Comparison of ENCODE assay signal across 17 cellular contexts in the genomic region with DNA sequence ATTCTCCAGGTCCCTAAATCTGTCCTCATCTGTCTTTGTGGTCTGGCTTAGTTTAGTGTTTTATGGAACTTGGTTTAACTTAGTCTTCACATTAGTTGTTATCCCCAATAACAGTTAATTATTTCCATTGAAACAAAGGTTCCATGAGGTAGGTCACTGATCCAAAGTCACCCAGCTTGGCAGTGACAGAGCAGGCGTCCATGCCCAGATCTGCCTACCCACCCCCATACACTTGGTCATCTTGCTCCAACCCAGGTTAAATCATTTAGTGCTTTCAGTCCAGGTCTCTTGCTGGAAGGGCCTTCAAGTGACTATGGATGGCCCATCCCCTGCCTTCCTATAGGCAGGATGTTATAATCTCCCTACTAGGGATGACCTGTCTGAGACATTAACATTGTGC.
DNase-seq lines count a peak whose midpoint lies in the region; ATAC-seq and TF ChIP-seq lines count a peak whose summit lies in the region.
"Had no signal": no experiment of that assay in that cellular context is flagged by ENCODE, and none has a peak within 500 bp of the region (broad histone marks: within the 10 kb centered on the region; RNA-seq: fewer than 3 reads in every experiment).

No MANE protein-coding gene starts in this region.

- H3K9me3 ChIP-seq in Loucy (ENCODE audit: insufficient read depth, low read depth, low read length) = no peaks in the 10 kb centered on the region
- no peaks in the 10 kb centered on the region for H3K9me3 ChIP-seq in body of pancreas
- no peaks in the 10 kb centered on the region for H3K9me3 ChIP-seq in aorta (ENCODE audit: control insufficient read depth, low read length)
- H3K9me3 ChIP-seq: A549, BE2C had no signal

- no peaks in the 10 kb centered on the region for H3K79me2 ChIP-seq in Loucy (ENCODE audit: insufficient read depth, low read length)

- H4K20me1 ChIP-seq in Loucy (ENCODE audit: insufficient read depth, low read length, poor library complexity, severe bottlenecking) = no peaks in the 10 kb centered on the region

- H3K4me3 ChIP-seq in Loucy (ENCODE audit: low read length, poor library complexity, severe bottlenecking) (no peak overlapping the region), body of pancreas (no peak overlapping the region), aorta (ENCODE audit: low read length in 2 of 2) (no peak overlapping the region)
- H3K4me3 ChIP-seq: A549, GM23338 had no signal

- 27 to 43% methylated on average over 1 of the region's 1 CpG for WGBS in body of pancreas, 2 donors
- WGBS in aorta, 2 donors = 92% methylated on average over 1 of the region's 1 CpG

- no peaks in the 10 kb centered on the region for H3K36me3 ChIP-seq in Loucy (ENCODE audit: insufficient read depth, low read length)
- no peaks in the 10 kb centered on the region for H3K36me3 ChIP-seq in body of pancreas (replicated peaks in 1 of 2; ENCODE audit: insufficient read depth in 1 of 2, low read depth in 2 of 2)
- H3K36me3 ChIP-seq in aorta (ENCODE audit: control insufficient read depth in 1 of 2, insufficient read depth in 2 of 2, low read length in 1 of 2) = no peaks in the 10 kb centered on the region
- H3K36me3 ChIP-seq: BE2C had no signal

- no peak overlapping the region for H3K9ac ChIP-seq in Loucy (ENCODE audit: low read depth, low read length, poor library complexity, severe bottlenecking)

- no peaks in the 10 kb centered on the region for H3K36me3 Mint-ChIP-seq in natural killer cell treated with Interleukin-12 subunit alpha and Interleukin-12 subunit beta and Interleukin-15 and Interleukin-18, amount 100 ng/mL, for 72 hours
- H3K36me3 Mint-ChIP-seq: CD8-positive, alpha-beta T cell had no signal

- ATAC-seq in body of pancreas (peak; percentile 19), left lobe of liver (peak; percentile 74), aorta (ENCODE audit: low FRiP score) (no peak)
- ATAC-seq in natural killer cell treated with Interleukin-12 subunit alpha and Interleukin-12 subunit beta and Interleukin-15 and Interleukin-18, amount 100 ng/mL, for 72 hours = no peak
- ATAC-seq: A549; CD8-positive, alpha-beta T cell; GM23338 had no signal

- no peaks in the 10 kb centered on the region for H3K9me3 Mint-ChIP-seq in natural killer cell treated with Interleukin-12 subunit alpha and Interleukin-12 subunit beta and Interleukin-15 and Interleukin-18, amount 100 ng/mL, for 72 hours
- H3K9me3 Mint-ChIP-seq: CD8-positive, alpha-beta T cell; GM23338 had no signal

- no peak overlapping the region for H3K4me2 ChIP-seq in Loucy (ENCODE audit: low read depth, low read length, poor library complexity, severe bottlenecking)
- H3K4me2 ChIP-seq: A549, GM23338 had no signal

- intact Hi-C loops in body of pancreas (cut with DNase I) = no loop called here
- intact Hi-C loops in aorta (cut with DNase I) = no loop called here

- H3K27ac Mint-ChIP-seq in natural killer cell treated with Interleukin-12 subunit alpha and Interleukin-12 subunit beta and Interleukin-15 and Interleukin-18, amount 100 ng/mL, for 72 hours = no peak overlapping the region
- H3K27ac Mint-ChIP-seq: CD8-positive, alpha-beta T cell; GM23338 had no signal

- H3K27me3 Mint-ChIP-seq in natural killer cell treated with Interleukin-12 subunit alpha and Interleukin-12 subunit beta and Interleukin-15 and Interleukin-18, amount 100 ng/mL, for 72 hours = no peaks in the 10 kb centered on the region

- H3F3A ChIP-seq in Loucy (ENCODE audit: low read depth) = no peaks in the 10 kb centered on the region

- no peak overlapping the region for H3K4me3 Mint-ChIP-seq in natural killer cell treated with Interleukin-12 subunit alpha and Interleukin-12 subunit beta and Interleukin-15 and Interleukin-18, amount 100 ng/mL, for 72 hours
- H3K4me3 Mint-ChIP-seq: CD8-positive, alpha-beta T cell; GM23338 had no signal

- no peak for TF ChIP-seq POLR2A in body of pancreas (IDR thresholded peaks at IDR 0.05)

- H3K4me1 Mint-ChIP-seq in natural killer cell treated with Interleukin-12 subunit alpha and Interleukin-12 subunit beta and Interleukin-15 and Interleukin-18, amount 100 ng/mL, for 72 hours (ENCODE audit: low read depth in 2 of 2) = no peaks in the 10 kb centered on the region

- H2AFZ ChIP-seq in Loucy (ENCODE audit: low read length) = 0 out of 2 replicates have a peak overlapping the region, but pooled peaks have one; percentile 30
- H2AFZ ChIP-seq: GM23338 had no signal

- H3K4me1 ChIP-seq in Loucy (ENCODE audit: insufficient read depth, low read length, poor library complexity, severe bottlenecking) (no peaks in the 10 kb centered on the region), body of pancreas (peaks cover 64% of the 10 kb centered on the region), aorta (ENCODE audit: control insufficient read depth in 1 of 2, insufficient read depth in 2 of 2, low read length in 2 of 2) (no peaks in the 10 kb centered on the region)
- H3K4me1 ChIP-seq: A549, BE2C had no signal

- H3K9me2 ChIP-seq in Loucy (replicated peaks; ENCODE audit: low read depth, low read length) = no peaks in the 10 kb centered on the region

- peak overlapping the region; percentile 34 to 73 (median 56) for H3K27ac ChIP-seq in body of pancreas
- H3K27ac ChIP-seq in temporal lobe (ENCODE audit: low read depth, low read length) = peak overlapping the region; percentile 67
- no peak overlapping the region for H3K27ac ChIP-seq in aorta (ENCODE audit: low read depth in 1 of 2, low read length in 2 of 2)
- H3K27ac ChIP-seq: A549, C4-2B had no signal

- DNase-seq in body of pancreas (peak in 1 of 4 donors; percentile 11), left lobe of liver (ENCODE audit: low spot score) (no peak), aorta (no peak), A172 (ENCODE audit: low spot score) (no peak)
- no peak for DNase-seq in natural killer cell treated with Interleukin-12 subunit alpha and Interleukin-12 subunit beta and Interleukin-15 and Interleukin-18, amount 100 ng/mL, for 72 hours (ENCODE audit: low spot score)
- DNase-seq: BE2C; CD8-positive, alpha-beta T cell; COR-L47; DMS153; DMS79 treated with DMSO at 0.1 percent for 48 hours; EL; H7 had no signal

- no peaks in the 10 kb centered on the region for H3K27me3 ChIP-seq in Loucy (ENCODE audit: insufficient read depth, low read length, poor library complexity, severe bottlenecking)
- no peaks in the 10 kb centered on the region for H3K27me3 ChIP-seq in body of pancreas
- no peaks in the 10 kb centered on the region for H3K27me3 ChIP-seq in aorta (ENCODE audit: control insufficient read depth in 1 of 2, insufficient read depth in 2 of 2, low read length in 1 of 2)
- H3K27me3 ChIP-seq: BE2C had no signal

- TF ChIP-seq CTCF in Loucy (conservative IDR thresholded peaks at IDR 0.05; ENCODE audit: low read length) = no peak
- no peak for TF ChIP-seq CTCF in body of pancreas (IDR thresholded peaks at IDR 0.05)

Comparison
In these comparisons a context has a peak if more than half of its experiments do, and no peak if none do; other contexts are left out.
1. ATAC-seq: peak in body of pancreas (single experiment) and left lobe of liver (single experiment); none in aorta (single experiment) and natural killer cell treated with Interleukin-12 subunit alpha and Interleukin-12 subunit beta and Interleukin-15 and Interleukin-18, amount 100 ng/mL, for 72 hours (0 of 2).
2. H3K27ac ChIP-seq: peak in body of pancreas (4 of 4) and temporal lobe (single experiment); none in aorta (0 of 2).